In genomic region chr15:41939986-41940385, GRCh38 we compare ENCODE assay signal across 17 cellular contexts. TPM values are rescaled to one million over a fixed set of nuclear protein-coding genes. Genes with fewer than 3 reads are reported as not detected.
A peak's percentile ranks its signal among the peaks of the same experiment; 100 is the strongest.
DNase-seq lines count a peak whose midpoint lies in the region; ATAC-seq, FAIRE-seq and TF ChIP-seq lines count a peak whose summit lies in the region.
"Had no signal": no experiment of that assay in that cellular context is flagged by ENCODE, and none has a peak within 500 bp of the region (broad histone marks: within the 10 kb centered on the region; RNA-seq: fewer than 3 reads in every experiment).

No MANE protein-coding gene starts in this region.

- H3K36me3 Mint-ChIP-seq in CD4-positive, alpha-beta T cell (ENCODE audit: low read depth) = peaks cover 20% of the 10 kb centered on the region

- peak overlapping the region; percentile 72 for H3K27ac Mint-ChIP-seq in CD4-positive, alpha-beta T cell

- H3K27me3 ChIP-seq in CD4-positive, alpha-beta T cell (ENCODE audit: control insufficient read depth, insufficient read depth, low read length) = no peaks in the 10 kb centered on the region
- H3K27me3 ChIP-seq in brain microvascular endothelial cell (replicated peaks) (no peaks in the 10 kb centered on the region), lung (ENCODE audit: control insufficient read depth, insufficient read depth) (no peaks in the 10 kb centered on the region), A673 (replicated peaks; ENCODE audit: insufficient read depth, low read depth, low read length, poor library complexity) (no peaks in the 10 kb centered on the region)
- H3K27me3 ChIP-seq: left lung, spleen, testis had no signal

- POLR2A ChIA-PET in CD4-positive, alpha-beta T cell (lab: Charles Lee) = interaction anchor here (8.9 kb wide), 1 partner anchor 30 kb away, joined by 209 read pairs; the partner anchor contains the start of gene EHD4
- POLR2A ChIA-PET in A673 (lab: Charles Lee; ENCODE audit: low non-redundant PET) = no interaction called here

- H3K27me3 Mint-ChIP-seq in CD4-positive, alpha-beta T cell = no peaks in the 10 kb centered on the region

- no peak overlapping the region for H3K27ac ChIP-seq in CD4-positive, alpha-beta T cell (ENCODE audit: low read depth, low read length)
- H3K27ac ChIP-seq in brain microvascular endothelial cell (peak overlapping the region; percentile 48), lung (ENCODE audit: low read depth in 1 of 2, low read length in 1 of 2) (peak overlapping the region; percentile 21), A673 (ENCODE audit: low read depth, low read length, poor library complexity, severe bottlenecking) (no peak overlapping the region)
- H3K27ac ChIP-seq: HL-60, testis, WERI-Rb-1 had no signal

- H3K9me3 Mint-ChIP-seq in CD4-positive, alpha-beta T cell = no peaks in the 10 kb centered on the region

- peaks cover 50% of the 10 kb centered on the region for H3K4me1 Mint-ChIP-seq in CD4-positive, alpha-beta T cell (ENCODE audit: low read depth)

- CTCF ChIA-PET in CD4-positive, alpha-beta T cell (lab: Charles Lee) = interaction anchor here (1.8 kb wide), 1 partner anchor 167 kb away, joined by 5 read pairs; no protein-coding TSS in a partner anchor
- CTCF ChIA-PET in A673 (lab: Charles Lee) = interaction anchor here (0.7 kb wide), 1 partner anchor 50 kb away, joined by 4 read pairs; no protein-coding TSS in a partner anchor

- in situ Hi-C loops in brain microvascular endothelial cell (cut with HindIII; ENCODE audit: low pct_ligation_motif_present, low sequenced_read_pairs) = no loop called here

- no peak for TF ChIP-seq POLR2A in GM12891 (IDR thresholded peaks at IDR 0.05; ENCODE audit: low read depth, low read length)

- H3K4me3 ChIP-seq in brain microvascular endothelial cell (ENCODE audit: low read depth, low read length) (no peak overlapping the region), lung (no peak overlapping the region), A673 (ENCODE audit: low read depth, low read length, poor library complexity, severe bottlenecking) (no peak overlapping the region)
- H3K4me3 ChIP-seq: left lung, spleen, testis had no signal

- no peaks in the 10 kb centered on the region for H3K9me3 ChIP-seq in CD4-positive, alpha-beta T cell (ENCODE audit: control insufficient read depth, low read length)
- H3K9me3 ChIP-seq in lung (ENCODE audit: control insufficient read depth in 2 of 2, insufficient read depth in 1 of 2, low read length in 1 of 2) (no peaks in the 10 kb centered on the region), A673 (ENCODE audit: low read depth, low read length, poor library complexity, severe bottlenecking) (no peaks in the 10 kb centered on the region)
- H3K9me3 ChIP-seq: left lung, spleen, testis had no signal

- no peak for TF ChIP-seq CTCF in CD4-positive, alpha-beta T cell (IDR thresholded peaks at IDR 0.05)
- TF ChIP-seq CTCF in brain microvascular endothelial cell (IDR thresholded peaks at IDR 0.05; ENCODE audit: low read depth, low read length, missing control alignments) (no peak), lung (IDR thresholded peaks at IDR 0.05; ENCODE audit: control extremely low read depth, extremely low read depth) (no peak), A673 (conservative IDR thresholded peaks at IDR 0.05; ENCODE audit: low read depth, low read length) (no peak)

- BruUV-seq in A673 (replicated peaks; lab: Mats Ljungman, UMichigan) = no TSS peak

- no peak for ATAC-seq in CD4-positive, alpha-beta T cell (ENCODE audit: poor library complexity)
- ATAC-seq in lung (ENCODE audit: insufficient read depth, low FRiP score) (no peak), left lobe of liver (no peak), GM21381 (IDR thresholded peaks at IDR 0.05; ENCODE audit: unreplicated experiment) (no peak)
- ATAC-seq: left lung had no signal

- 94 to 97% methylated on average over 9 of the region's 9 CpGs for WGBS in lung, 2 donors

- no peak for DNase-seq in CD4-positive, alpha-beta T cell
- DNase-seq in GM12891 (ENCODE audit: insufficient read length, low spot score) (no peak), brain microvascular endothelial cell (no peak), lung (ENCODE audit: low spot score) (no peak), foreskin melanocyte (no peak), left lobe of liver (ENCODE audit: low spot score) (no peak), A673 (ENCODE audit: low spot score) (no peak)
- DNase-seq: effector CD8-positive, alpha-beta T cell; NCI-H187 treated with DMSO at 0.1 percent for 48 hours; NCI-H748 treated with DMSO at 0.1 percent for 48 hours; SHP77; spleen; testis; WERI-Rb-1 had no signal

- H3K36me3 ChIP-seq in brain microvascular endothelial cell (replicated peaks) (peaks cover 2% of the 10 kb centered on the region), lung (ENCODE audit: control insufficient read depth in 2 of 2, insufficient read depth in 2 of 2, low read length in 2 of 2) (peaks cover 0 to 15% of the 10 kb centered on the region in 2 donors), A673 (ENCODE audit: insufficient read depth, low read length, poor library complexity, severe bottlenecking) (no peaks in the 10 kb centered on the region)
- H3K36me3 ChIP-seq: WERI-Rb-1 had no signal

- no peak for FAIRE-seq in GM12891 (lab: Jason Lieb, UNC)

- H3K4me1 ChIP-seq in lung (ENCODE audit: control insufficient read depth in 2 of 2, insufficient read depth in 2 of 2, low read length in 2 of 2) = peaks cover 10 to 15% of the 10 kb centered on the region in 2 donors
- peaks cover 15% of the 10 kb centered on the region for H3K4me1 ChIP-seq in A673 (ENCODE audit: insufficient read depth, low read length, poor library complexity, severe bottlenecking)

- peak overlapping the region; percentile 26 for H3K4me3 Mint-ChIP-seq in CD4-positive, alpha-beta T cell

- intact Hi-C loops in CD4-positive, alpha-beta T cell (cut with DNase I, micrococcal nuclease) = loop anchor here (2.0 to 5.0 kb wide), 3 partner anchors 31 to 332 kb away; partner anchors contain the start of genes GANC (in 1 of the 2) and TMEM87A (in 1 of the 2)
- intact Hi-C loops in A673 (cut with micrococcal nuclease; ENCODE audit: unreplicated experiment) = no loop called here

TF ChIP-seq in GM12891, 5 proteins besides CTCF, POLR2A, EP300 and RAD21:
- TF ChIP-seq POU2F2 (IDR thresholded peaks at IDR 0.05; ENCODE audit: low read depth, low read length) (no peak), TAF1 (IDR thresholded peaks at IDR 0.05; ENCODE audit: low read depth, low read length) (no peak), POLR2AphosphoS5 (IDR thresholded peaks at IDR 0.05; ENCODE audit: low read depth, low read length) (0 out of 2 replicates have a peak, but pooled peaks have one; percentile 33)

RNA-seq across cellular contexts. Expression of gene EHD4, which starts 32.4 kb away (rescaled TPM):
- 10 to 100 TPM; 39.8 to 40.5 TPM for total RNA-seq in CD4-positive, alpha-beta T cell
- polyA plus RNA-seq in GM12891 (2012; ENCODE audit: low read depth, missing spikeins) = 24.4 TPM
- 10 to 100 TPM; 20.6 to 36.3 TPM for total RNA-seq in lung
- polyA plus RNA-seq in lung = 10 to 100 TPM; 16.4 to 31.1 TPM
- 5.3 TPM for total RNA-seq in left lobe of liver
- total RNA-seq in A673 (2021) = 27.3 and 29.4 TPM in 2 replicates

RNA-seq across cellular contexts. Expression of gene SPTBN5, which starts 46.1 kb away (rescaled TPM):
- 1 to 10 TPM; 2.2 to 2.3 TPM for total RNA-seq in CD4-positive, alpha-beta T cell
- 0.08 TPM for polyA plus RNA-seq in GM12891 (2012; ENCODE audit: low read depth, missing spikeins)
- total RNA-seq in lung (1 to 10 TPM; 1.6 to 2.0 TPM), left lobe of liver (3.5 TPM), A673 (2021) (2.4 and 3.2 TPM in 2 replicates)
- polyA plus RNA-seq in lung = 1 to 10 TPM; 1.8 to 3.5 TPM

Comparison
In these comparisons a context has a peak if more than half of its experiments do, and no peak if none do; other contexts are left out.
1. H3K27ac ChIP-seq: peak in brain microvascular endothelial cell (single experiment) and lung (2 of 2); none in CD4-positive, alpha-beta T cell (single experiment) and A673 (single experiment).